In the genomic region with DNA sequence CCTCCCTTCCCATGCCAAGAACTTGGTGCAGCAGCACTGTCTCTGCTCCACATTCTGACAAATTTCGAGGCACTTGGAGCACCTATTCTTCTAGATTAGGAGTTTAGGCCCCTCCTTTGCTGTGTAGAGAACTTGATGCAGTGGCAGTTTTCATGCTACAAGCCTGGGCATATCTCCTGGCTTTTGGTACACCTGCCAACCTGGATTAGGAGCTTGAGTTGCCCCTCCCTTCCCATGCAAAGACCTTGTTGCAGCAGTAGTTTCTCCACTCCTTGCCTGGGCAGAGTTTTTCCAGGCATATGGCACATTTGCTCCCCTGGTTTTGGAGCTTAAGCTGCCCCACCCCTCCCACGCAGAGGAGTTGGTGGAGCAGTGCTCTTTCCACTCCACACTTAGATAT, we compare ENCODE assay signal across 25 cellular contexts.
DNase-seq lines count a peak whose midpoint lies in the region; ATAC-seq, FAIRE-seq and TF ChIP-seq lines count a peak whose summit lies in the region.
"Had no signal": no experiment of that assay in that cellular context is flagged by ENCODE, and none has a peak within 500 bp of the region (broad histone marks: within the 10 kb centered on the region; RNA-seq: fewer than 3 reads in every experiment).

No MANE protein-coding gene starts in this region.

- H3K4me3 ChIP-seq in GM23338 (no peak overlapping the region), epithelial cell of esophagus (ENCODE audit: low read length) (no peak overlapping the region), keratinocyte (ENCODE audit: control insufficient read depth in 2 of 3, extremely low read depth in 1 of 3, insufficient read depth in 2 of 3, low read depth in 1 of 3, low read length in 3 of 3) (no peak overlapping the region)
- H3K4me3 ChIP-seq: A549; BLaER1 treated with 17β-estradiol and CSF1 and Interleukin-3, amounts not matched to agents 10 nM and 100 nM; SJCRH30 had no signal

- H3K79me2 ChIP-seq in GM23338 (replicated peaks; ENCODE audit: insufficient read depth) (no peaks in the 10 kb centered on the region), keratinocyte (ENCODE audit: control insufficient read depth, insufficient read depth, low read length) (no peaks in the 10 kb centered on the region)

- H3K4me1 ChIP-seq in GM23338 (ENCODE audit: insufficient read depth) (no peaks in the 10 kb centered on the region), keratinocyte (ENCODE audit: control insufficient read depth, extremely low read depth, insufficient read depth, low read length) (peaks cover 6% of the 10 kb centered on the region)
- H3K4me1 ChIP-seq: A549; BLaER1 treated with 17β-estradiol and CSF1 and Interleukin-3, amounts not matched to agents 10 nM and 100 nM; SJCRH30 had no signal

- FAIRE-seq in keratinocyte (lab: Jason Lieb, UNC): peak; percentile 44
- FAIRE-seq: A549, GM12891, H54, RCC 7860 had no signal

- H3K9me2 ChIP-seq in GM23338 (ENCODE audit: insufficient read depth): no peaks in the 10 kb centered on the region

- no peaks in the 10 kb centered on the region for H3K27me3 ChIP-seq in GM23338 (ENCODE audit: insufficient read depth)
- no peaks in the 10 kb centered on the region for H3K27me3 ChIP-seq in keratinocyte (ENCODE audit: control insufficient read depth, extremely low read depth, insufficient read depth, low read length)
- H3K27me3 ChIP-seq: BLaER1 treated with 17β-estradiol and CSF1 and Interleukin-3, amounts not matched to agents 10 nM and 100 nM; SJCRH30 had no signal

- no peak overlapping the region for H3K27ac ChIP-seq in GM23338 (ENCODE audit: low read depth)
- no peak overlapping the region for H3K27ac ChIP-seq in keratinocyte (ENCODE audit: control insufficient read depth, insufficient read depth, low read length)
- H3K27ac ChIP-seq: A549; BLaER1 treated with 17β-estradiol and CSF1 and Interleukin-3, amounts not matched to agents 10 nM and 100 nM; HL-60; SJCRH30 had no signal

- no peaks in the 10 kb centered on the region for H3F3A ChIP-seq in GM23338 (replicated peaks; ENCODE audit: low read depth)

- H3K4me2 ChIP-seq in GM23338: no peak overlapping the region
- H3K4me2 ChIP-seq in keratinocyte (ENCODE audit: control insufficient read depth, extremely low read depth, insufficient read depth, low read depth, low read length): no peak overlapping the region
- H3K4me2 ChIP-seq: A549; BLaER1 treated with 17β-estradiol and CSF1 and Interleukin-3, amounts not matched to agents 10 nM and 100 nM had no signal

- no peak overlapping the region for H3K4me3 Mint-ChIP-seq in GM23338
- H3K4me3 Mint-ChIP-seq: CD4-positive, alpha-beta T cell; IgD-negative memory B cell; T-cell had no signal

- DNase-seq in GM23338 (ENCODE audit: low spot score) (no peak), LoVo (ENCODE audit: low spot score) (peak; percentile 7), epithelial cell of esophagus (ENCODE audit: low read depth) (peak; percentile 59), keratinocyte (ENCODE audit: low read depth, low spot score) (no peak), mesenteric fat pad (ENCODE audit: low spot score) (no peak), medulla oblongata (ENCODE audit: extremely low spot score) (no peak)
- no peak for DNase-seq in activated naive CD4-positive, alpha-beta T cell treated with Interleukin-2 at 50 U/mL for 16 hours
- DNase-seq: AML-193; CD4-positive, alpha-beta T cell; COR-L47; DMS79 treated with DMSO at 0.1 percent for 48 hours; GF-D8; MV-4-11; NCI-H2029; NCI-H774; SJCRH30; T-cell had no signal

- dilution Hi-C loops in keratinocyte (cut with MboI; ENCODE audit: extremely low pct_ligation_motif_present, low sequenced_read_pairs): no loop called here

- no peak for ATAC-seq in GM23338
- ATAC-seq: A549, SK-N-SH treated with all-trans-retinoic acid at 6 μM for 48 hours, T-cell had no signal

- no peaks in the 10 kb centered on the region for H3K36me3 Mint-ChIP-seq in GM23338 (ENCODE audit: low read depth)
- H3K36me3 Mint-ChIP-seq: IgD-negative memory B cell, T-cell had no signal

- H3K9me1 ChIP-seq in keratinocyte (ENCODE audit: control insufficient read depth, extremely low read depth, insufficient read depth, low read length): no peaks in the 10 kb centered on the region

- no peak overlapping the region for H3K27ac Mint-ChIP-seq in GM23338
- H3K27ac Mint-ChIP-seq: CD4-positive, alpha-beta T cell; IgD-negative memory B cell; T-cell had no signal

- no peak overlapping the region for H3K9ac ChIP-seq in keratinocyte (ENCODE audit: control insufficient read depth, extremely low read depth, insufficient read depth, low read length)
- H3K9ac ChIP-seq: BLaER1 treated with 17β-estradiol and CSF1 and Interleukin-3, amounts not matched to agents 10 nM and 100 nM had no signal

- H3K4me1 Mint-ChIP-seq in GM23338: no peaks in the 10 kb centered on the region
- H3K4me1 Mint-ChIP-seq: IgD-negative memory B cell, T-cell had no signal

- TF ChIP-seq CTCF in GM23338 (conservative IDR thresholded peaks at IDR 0.05; ENCODE audit: low read depth in 2 of 2) (no peak), epithelial cell of esophagus (IDR thresholded peaks at IDR 0.05; ENCODE audit: insufficient read depth, low read depth, low read length, missing control alignments) (no peak), keratinocyte (optimal IDR thresholded peaks at IDR 0.05 in 1 of 3, IDR thresholded peaks at IDR 0.05 in 1 of 3, conservative IDR thresholded peaks at IDR 0.05 in 1 of 3; ENCODE audit: extremely low read depth in 1 of 3, insufficient read depth in 2 of 3, low read length in 3 of 3) (no peak)

- H3K9me3 Mint-ChIP-seq in GM23338: peaks cover 9% of the 10 kb centered on the region; the same call in 2 of the 3 replicates

- H3K36me3 ChIP-seq in GM23338 (ENCODE audit: insufficient read depth): no peaks in the 10 kb centered on the region
- no peaks in the 10 kb centered on the region for H3K36me3 ChIP-seq in keratinocyte (ENCODE audit: control insufficient read depth in 2 of 2, extremely low read depth in 1 of 2, insufficient read depth in 2 of 2, low read length in 2 of 2)
- H3K36me3 ChIP-seq: BLaER1 treated with 17β-estradiol and CSF1 and Interleukin-3, amounts not matched to agents 10 nM and 100 nM; SJCRH30 had no signal

- no peaks in the 10 kb centered on the region for H3K27me3 Mint-ChIP-seq in GM23338 (ENCODE audit: insufficient read depth, low read depth, poor library complexity)
- H3K27me3 Mint-ChIP-seq: CD4-positive, alpha-beta T cell; IgD-negative memory B cell; T-cell had no signal

- no peaks in the 10 kb centered on the region for H4K20me1 ChIP-seq in GM23338 (replicated peaks; ENCODE audit: insufficient read depth)
- H4K20me1 ChIP-seq in keratinocyte (ENCODE audit: control insufficient read depth, extremely low read depth, insufficient read depth, low read length): no peaks in the 10 kb centered on the region
- H4K20me1 ChIP-seq: BLaER1 treated with 17β-estradiol and CSF1 and Interleukin-3, amounts not matched to agents 10 nM and 100 nM had no signal

- H2AFZ ChIP-seq in GM23338 (peak overlapping the region; percentile 19; the same call in 1 of the 2 replicates), keratinocyte (ENCODE audit: control insufficient read depth, low read length) (peak overlapping the region; percentile 83)

- no peaks in the 10 kb centered on the region for H3K9me3 ChIP-seq in keratinocyte (ENCODE audit: control insufficient read depth, low read depth, low read length)
- H3K9me3 ChIP-seq: A549; BLaER1 treated with 17β-estradiol and CSF1 and Interleukin-3, amounts not matched to agents 10 nM and 100 nM; SJCRH30 had no signal

TF ChIP-seq in GM23338, 12 proteins besides CTCF, POLR2A, EP300 and RAD21:
- TF ChIP-seq EZH2 (IDR thresholded peaks at IDR 0.05; ENCODE audit: low read depth, unreplicated experiment): no peak
- TF ChIP-seq JUNB (IDR thresholded peaks at IDR 0.05; ENCODE audit: unreplicated experiment): no peak
- no peak for TF ChIP-seq NANOG (IDR thresholded peaks at IDR 0.05; ENCODE audit: borderline replicate concordance)
- TF ChIP-seq, protein P1, sequence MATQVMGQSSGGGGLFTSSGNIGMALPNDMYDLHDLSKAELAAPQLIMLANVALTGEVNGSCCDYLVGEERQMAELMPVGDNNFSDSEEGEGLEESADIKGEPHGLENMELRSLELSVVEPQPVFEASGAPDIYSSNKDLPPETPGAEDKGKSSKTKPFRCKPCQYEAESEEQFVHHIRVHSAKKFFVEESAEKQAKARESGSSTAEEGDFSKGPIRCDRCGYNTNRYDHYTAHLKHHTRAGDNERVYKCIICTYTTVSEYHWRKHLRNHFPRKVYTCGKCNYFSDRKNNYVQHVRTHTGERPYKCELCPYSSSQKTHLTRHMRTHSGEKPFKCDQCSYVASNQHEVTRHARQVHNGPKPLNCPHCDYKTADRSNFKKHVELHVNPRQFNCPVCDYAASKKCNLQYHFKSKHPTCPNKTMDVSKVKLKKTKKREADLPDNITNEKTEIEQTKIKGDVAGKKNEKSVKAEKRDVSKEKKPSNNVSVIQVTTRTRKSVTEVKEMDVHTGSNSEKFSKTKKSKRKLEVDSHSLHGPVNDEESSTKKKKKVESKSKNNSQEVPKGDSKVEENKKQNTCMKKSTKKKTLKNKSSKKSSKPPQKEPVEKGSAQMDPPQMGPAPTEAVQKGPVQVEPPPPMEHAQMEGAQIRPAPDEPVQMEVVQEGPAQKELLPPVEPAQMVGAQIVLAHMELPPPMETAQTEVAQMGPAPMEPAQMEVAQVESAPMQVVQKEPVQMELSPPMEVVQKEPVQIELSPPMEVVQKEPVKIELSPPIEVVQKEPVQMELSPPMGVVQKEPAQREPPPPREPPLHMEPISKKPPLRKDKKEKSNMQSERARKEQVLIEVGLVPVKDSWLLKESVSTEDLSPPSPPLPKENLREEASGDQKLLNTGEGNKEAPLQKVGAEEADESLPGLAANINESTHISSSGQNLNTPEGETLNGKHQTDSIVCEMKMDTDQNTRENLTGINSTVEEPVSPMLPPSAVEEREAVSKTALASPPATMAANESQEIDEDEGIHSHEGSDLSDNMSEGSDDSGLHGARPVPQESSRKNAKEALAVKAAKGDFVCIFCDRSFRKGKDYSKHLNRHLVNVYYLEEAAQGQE (IDR thresholded peaks at IDR 0.05; ENCODE audit: unreplicated experiment): no peak
- TF ChIP-seq ZNF114 (CRISPR knock-in tag; IDR thresholded peaks at IDR 0.05): no peak
- TF ChIP-seq POLR2AphosphoS5 (IDR thresholded peaks at IDR 0.05; ENCODE audit: low read depth): no peak

Comparison
In these comparisons a context has a peak if more than half of its experiments do, and no peak if none do; other contexts are left out.
1. DNase-seq: peak in LoVo (single experiment) and epithelial cell of esophagus (single experiment); none in GM23338 (single experiment), keratinocyte (single experiment), mesenteric fat pad (single experiment), medulla oblongata (single experiment) and activated naive CD4-positive, alpha-beta T cell treated with Interleukin-2 at 50 U/mL for 16 hours (single experiment).